ENCODE assay signal across 31 cellular contexts in genomic region chr2:169439900-169440299, GRCh38.
"Had no signal": no experiment of that assay in that cellular context is flagged by ENCODE, and none has a peak within 500 bp of the region (broad histone marks: within the 10 kb centered on the region; RNA-seq: fewer than 3 reads in every experiment).

No MANE protein-coding gene starts in this region.

- H3K36me3 ChIP-seq: Peyer's patch, SJSA1 had no signal

- DNase-seq: Karpas-422, KG1, MM.1S, MV-4-11, NCI-H1092, NCI-H1105, NCI-H1417 treated with DMSO at 0.1 percent for 48 hours, NCI-H1436 treated with DMSO at 0.1 percent for 48 hours, NCI-H1694 treated with DMSO at 0.1 percent for 48 hours, NCI-H187 treated with DMSO at 0.1 percent for 48 hours, NCI-H2029 treated with DMSO at 0.1 percent for 48 hours, NCI-H2081 treated with DMSO at 0.1 percent for 48 hours, NCI-H2107, NCI-H2171, NCI-H226, NCI-H446 treated with DMSO at 0.1 percent for 48 hours, NCI-H510A, NCI-H524, NCI-H526, NCI-H69, NCI-H748 treated with DMSO at 0.1 percent for 48 hours, NCI-H82, OCI-M1, PC-3, Peyer's patch, Right ventricle myocardium superior, RPMI8226, SHP77 treated with DMSO at 0.1 percent for 48 hours, SK-N-SH, SW 1271 had no signal

- H3K9me3 ChIP-seq: Peyer's patch, SJSA1, SK-N-SH had no signal

- H3K4me1 ChIP-seq: Peyer's patch, SJSA1 had no signal

- H3K4me2 ChIP-seq: SK-N-SH had no signal

- H3K9ac ChIP-seq: SK-N-SH had no signal

- H3K27ac ChIP-seq: Peyer's patch, SJSA1 had no signal

- H3K9me2 ChIP-seq: SK-N-SH had no signal

- H3K4me3 ChIP-seq: Peyer's patch, SJSA1 had no signal

- H3K27me3 ChIP-seq: Peyer's patch, SJSA1 had no signal

- ATAC-seq: PC-3 had no signal
